Comparison of ENCODE assay signal across 8 cellular contexts in the genomic region with DNA sequence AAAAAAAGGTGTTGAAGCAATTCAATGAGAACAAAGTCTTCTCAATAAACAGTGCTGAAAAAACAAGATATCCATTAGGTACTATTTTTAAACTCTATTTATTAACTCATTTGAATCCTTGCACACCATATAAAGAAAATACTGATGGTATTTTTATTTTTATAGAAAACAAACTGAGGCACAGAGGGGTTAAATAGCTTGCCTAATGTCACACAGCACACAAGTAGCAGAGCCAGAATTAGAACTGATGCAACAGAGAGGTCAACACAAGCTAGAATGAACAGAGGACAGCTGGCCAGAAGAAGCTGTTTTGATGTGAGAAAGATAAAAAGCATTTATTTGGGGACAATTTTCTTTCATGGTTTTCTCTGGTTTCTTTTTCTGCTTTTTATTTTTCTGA.
"Had no signal": no experiment of that assay in that cellular context is flagged by ENCODE, and none has a peak within 500 bp of the region (broad histone marks: within the 10 kb centered on the region; RNA-seq: fewer than 3 reads in every experiment).

No MANE protein-coding gene starts in this region.

- H3K4me3 Mint-ChIP-seq: IgD-negative memory B cell had no signal

- H3K36me3 Mint-ChIP-seq: IgD-negative memory B cell had no signal

- H3K27ac Mint-ChIP-seq: IgD-negative memory B cell had no signal

- H3K27ac ChIP-seq: HL-60, KMS-11 had no signal

- H3K4me2 ChIP-seq: KMS-11 had no signal

- H3K4me1 Mint-ChIP-seq: IgD-negative memory B cell had no signal

- ATAC-seq: HepG2 had no signal

- FAIRE-seq: HepG2, HTR-8/SVneo had no signal

- DNase-seq: IMR-90, KBM-7, KG1 had no signal

- H3K27me3 Mint-ChIP-seq: IgD-negative memory B cell had no signal

- H3K9ac ChIP-seq: KMS-11 had no signal
